Comparison of ENCODE assay signal across 8 cellular contexts in the genomic region with DNA sequence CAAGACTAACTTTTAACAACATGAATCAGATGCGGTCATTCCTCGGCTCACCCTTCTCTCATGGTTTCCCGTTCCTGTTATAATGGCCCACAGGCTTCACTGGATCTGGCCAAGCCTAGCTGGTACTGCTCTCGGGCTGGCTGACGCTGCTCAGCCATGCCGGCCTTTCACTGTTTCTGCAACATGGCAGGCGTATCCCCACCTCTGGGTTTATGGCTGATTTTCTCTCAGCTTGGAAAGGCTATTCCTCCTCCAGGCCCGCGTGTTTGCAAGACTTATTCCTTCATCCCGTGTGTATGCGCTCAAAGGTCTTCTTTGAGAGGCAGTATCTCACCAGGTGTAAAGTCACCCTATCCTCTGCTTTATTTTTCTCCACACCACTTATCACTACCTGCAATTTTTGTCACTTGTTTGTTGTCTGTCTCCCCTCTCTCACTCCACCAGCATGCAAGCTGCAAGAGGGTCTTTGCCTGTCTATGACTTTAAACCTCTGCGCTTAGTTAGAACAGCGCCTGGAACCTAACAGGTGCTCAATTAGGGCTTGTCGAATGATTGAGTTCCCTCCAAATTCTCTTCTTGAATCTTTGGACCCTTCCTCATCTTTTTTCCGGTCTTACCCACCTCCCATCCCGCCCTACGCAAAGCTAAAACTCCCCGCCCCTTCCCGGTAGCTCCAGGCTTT. TPM values are rescaled to one million over a fixed set of nuclear protein-coding genes. Genes with fewer than 3 reads are reported as not detected.
DNase-seq lines count a peak whose midpoint lies in the region; ATAC-seq and TF ChIP-seq lines count a peak whose summit lies in the region.

No MANE protein-coding gene starts in this region.

- TF ChIP-seq POLR2A in gastroesophageal sphincter (IDR thresholded peaks at IDR 0.05): no peak

- no peak for TF ChIP-seq EP300 in gastroesophageal sphincter (IDR thresholded peaks at IDR 0.05)

- H3K9ac ChIP-seq in ES-I3 (ENCODE audit: low read depth, low read length): peak overlapping the region; percentile 74

- H3K27ac ChIP-seq in gastroesophageal sphincter (peak overlapping the region; percentile 92 to 96 (median 94)), skin epidermis (peak overlapping the region; percentile 71 to 99 (median 97))

- 48 to 51% methylated on average over 11 to 15 of the region's 19 CpGs for WGBS in gastroesophageal sphincter (ENCODE audit: low coverage in 1 of 2), 2 donors

- DNase-seq in T-helper 17 cell (no peak), NCI-H1105 treated with DMSO at 0.1 percent for 48 hours (lab: John Stamatoyannopoulos, UW) (no peak), COLO829 (ENCODE audit: low spot score) (no peak), amniotic stem cell (lab: John Stamatoyannopoulos, UW) (no peak)

- H3K4me1 ChIP-seq in ES-I3 (ENCODE audit: insufficient read depth, low read length) (peaks cover 4% of the 10 kb centered on the region), gastroesophageal sphincter (peaks cover 9 to 70% (median 11%) of the 10 kb centered on the region in 3 donors)

- no peaks in the 10 kb centered on the region for H3K36me3 ChIP-seq in ES-I3 (ENCODE audit: insufficient read depth, low read length)
- no peaks in the 10 kb centered on the region for H3K36me3 ChIP-seq in gastroesophageal sphincter

- no peak for TF ChIP-seq CTCF in gastroesophageal sphincter (IDR thresholded peaks at IDR 0.05)

- peak overlapping the region; percentile 99 for H3K4me3 Mint-ChIP-seq in T-helper 17 cell

- ATAC-seq in HG02610 (IDR thresholded peaks at IDR 0.05; ENCODE audit: unreplicated experiment) (peak; percentile 2), T-helper 17 cell (peak; percentile 5), gastroesophageal sphincter (no peak)

- peak overlapping the region; percentile 98 for H3K27ac Mint-ChIP-seq in T-helper 17 cell

- no peaks in the 10 kb centered on the region for H3K27me3 Mint-ChIP-seq in T-helper 17 cell

- peaks cover 65% of the 10 kb centered on the region for H3K4me1 Mint-ChIP-seq in T-helper 17 cell

- peak overlapping the region; percentile 68 to 74 for H3K4me3 ChIP-seq in gastroesophageal sphincter
- peak overlapping the region; percentile 76 to 99 (median 95) for H3K4me3 ChIP-seq in skin epidermis

- H3K9me3 ChIP-seq in ES-I3 (ENCODE audit: control insufficient read depth, insufficient read depth, low read length): no peaks in the 10 kb centered on the region
- H3K9me3 ChIP-seq in T-helper 17 cell (ENCODE audit: control insufficient read depth, low read length, poor library complexity, severe bottlenecking): no peaks in the 10 kb centered on the region
- H3K9me3 ChIP-seq in gastroesophageal sphincter: no peaks in the 10 kb centered on the region

- H3K27me3 ChIP-seq in gastroesophageal sphincter: no peaks in the 10 kb centered on the region

- peaks cover 7% of the 10 kb centered on the region for H3K36me3 Mint-ChIP-seq in T-helper 17 cell (ENCODE audit: low read depth)

RNA-seq across cellular contexts. Expression of gene RAP1A, which starts 0.5 kb away (rescaled TPM):
- total RNA-seq in T-helper 17 cell: 100 to 1,000 TPM; 109 to 112 TPM
- total RNA-seq in gastroesophageal sphincter: 100 to 1,000 TPM; 177 to 268 (median 214) TPM
